ENCODE assay signal across 18 cellular contexts in genomic region chr7:29109815-29110385, GRCh38. TPM values are rescaled to one million over a fixed set of nuclear protein-coding genes. Genes with fewer than 3 reads are reported as not detected.
DNase-seq lines count a peak whose midpoint lies in the region; ATAC-seq and TF ChIP-seq lines count a peak whose summit lies in the region.
"Had no signal": no experiment of that assay in that cellular context is flagged by ENCODE, and none has a peak within 500 bp of the region (broad histone marks: within the 10 kb centered on the region; RNA-seq: fewer than 3 reads in every experiment).

No MANE protein-coding gene starts in this region.

- H3K9ac ChIP-seq in PC-3 (ENCODE audit: low read length) = no peak overlapping the region

- H3K9me3 ChIP-seq in PC-3 (ENCODE audit: low read length) (no peaks in the 10 kb centered on the region), thoracic aorta (no peaks in the 10 kb centered on the region), sigmoid colon (no peaks in the 10 kb centered on the region)
- H3K9me3 ChIP-seq: ovary had no signal

- no peaks in the 10 kb centered on the region for H3K27me3 ChIP-seq in PC-3 (ENCODE audit: low read length)
- H3K27me3 ChIP-seq in thoracic aorta (replicated peaks; ENCODE audit: insufficient read depth) = no peaks in the 10 kb centered on the region
- no peaks in the 10 kb centered on the region for H3K27me3 ChIP-seq in sigmoid colon
- H3K27me3 ChIP-seq: ovary had no signal

- H3K4me1 ChIP-seq in PC-3 (ENCODE audit: insufficient read depth, low read length) (peaks cover 34% of the 10 kb centered on the region), thoracic aorta (ENCODE audit: control insufficient read depth in 1 of 2, low read depth in 2 of 2) (no peaks in the 10 kb centered on the region), sigmoid colon (no peaks in the 10 kb centered on the region)

- TF ChIP-seq CTCF in PC-3 (conservative IDR thresholded peaks at IDR 0.05; ENCODE audit: low read depth, low read length) = no peak
- no peak for TF ChIP-seq CTCF in thoracic aorta (IDR thresholded peaks at IDR 0.05)
- no peak for TF ChIP-seq CTCF in sigmoid colon (IDR thresholded peaks at IDR 0.05)

- DNase-seq in SIG-M5 treated with dmso at 0.1 percent for 504 hours (lab: John Stamatoyannopoulos, UW; ENCODE audit: unreplicated experiment) (peak; percentile 52), SIG-M5 (lab: John Stamatoyannopoulos, UW) (no peak), PC-3 (peak; percentile 71), iPS-NIHi11 (ENCODE audit: low spot score) (peak; percentile 17), thoracic aorta (ENCODE audit: low spot score) (no peak), sigmoid colon (no peak), DMS53 (lab: John Stamatoyannopoulos, UW) (no peak)
- no peak for DNase-seq in activated naive CD4-positive, alpha-beta T cell treated with anti-CD3 and anti-CD28 coated beads, Interleukin-2, amount 50 U/mL, for 16 hours
- DNase-seq: activated CD4-positive, alpha-beta T cell treated with anti-CD3 and anti-CD28 coated beads for 48 hours; activated T-cell treated with anti-CD3 and anti-CD28 coated beads, Interleukin-2, amount 50 U/mL, for 4 hours; CD8-positive, alpha-beta memory T cell; central memory CD4-positive, alpha-beta T cell; endodermal cell; NCI-H1694; NCI-H510A; ovary; T-helper 9 cell had no signal

- TF ChIP-seq EP300 in sigmoid colon (IDR thresholded peaks at IDR 0.05) = no peak

- no peaks in the 10 kb centered on the region for H3K9me2 ChIP-seq in PC-3 (replicated peaks; ENCODE audit: low read length)

- POLR2A ChIA-PET in PC-3 (lab: Charles Lee; ENCODE audit: unreplicated experiment) = no interaction called here

- H3F3A ChIP-seq in PC-3 (ENCODE audit: low read length, unreplicated experiment) = no peaks in the 10 kb centered on the region

- H3K36me3 ChIP-seq in PC-3 (ENCODE audit: low read depth, low read length) (no peaks in the 10 kb centered on the region), thoracic aorta (no peaks in the 10 kb centered on the region), sigmoid colon (no peaks in the 10 kb centered on the region)
- H3K36me3 ChIP-seq: ovary had no signal

- TF ChIP-seq POLR2A in sigmoid colon (IDR thresholded peaks at IDR 0.05) = no peak

- intact Hi-C loops in PC-3 (cut with micrococcal nuclease) = loop anchor here (5.0 to 10.0 kb wide), 2 partner anchors 37 to 455 kb away; partner anchors contain the start of genes CPVL and PRR15
- intact Hi-C loops in sigmoid colon (cut with DNase I) = loop anchor here (5.0 to 10.0 kb wide), 2 partner anchors 155 to 297 kb away; partner anchors contain the start of gene TRIL

- ATAC-seq in PC-3 (no peak), thoracic aorta (ENCODE audit: insufficient number of reproducible peaks, low FRiP score, low read depth) (peak; percentile 15)
- ATAC-seq: activated T-cell treated with anti-CD3 and anti-CD28 coated beads, Interleukin-2, amount 50 U/mL, for 4 hours had no signal

- H3K4me2 ChIP-seq in PC-3 (ENCODE audit: low read length) = peak overlapping the region; percentile 20

- no TSS peak for BruUV-seq in PC-3 (replicated peaks; lab: Mats Ljungman, UMichigan)

- WGBS in sigmoid colon, 2 donors = 78 to 83% methylated on average over 2 of the region's 2 CpGs

- H2AFZ ChIP-seq in PC-3 (ENCODE audit: low read length) = no peak overlapping the region

- no peak overlapping the region for H3K4me3 ChIP-seq in PC-3 (ENCODE audit: low read length)
- no peak overlapping the region for H3K4me3 ChIP-seq in thoracic aorta
- H3K4me3 ChIP-seq in sigmoid colon = no peak overlapping the region
- H3K4me3 ChIP-seq: ovary had no signal

- H4K20me1 ChIP-seq in PC-3 (ENCODE audit: low read length) = no peaks in the 10 kb centered on the region

- H3K27ac ChIP-seq in PC-3 (ENCODE audit: low read length) (no peak overlapping the region), thoracic aorta (no peak overlapping the region), sigmoid colon (no peak overlapping the region)
- H3K27ac ChIP-seq: ovary had no signal

- CTCF ChIA-PET in PC-3 (lab: Charles Lee) = interaction anchor here (0.9 to 1.1 kb wide), 2 partner anchors 153 to 183 kb away, joined by 4 to 6 read pairs; no protein-coding TSS in a partner anchor

- no peaks in the 10 kb centered on the region for H3K79me2 ChIP-seq in PC-3 (ENCODE audit: low read length)

RNA-seq across cellular contexts. Expression of gene CPVL, which starts 36.4 kb away (rescaled TPM):
- total RNA-seq in PC-3 (2014; rRNA removed) (14.7 and 15.3 TPM in 2 replicates), thoracic aorta (10 to 100 TPM; 21.0 to 22.9 TPM), sigmoid colon (10 to 100 TPM in 3 of 4 donors, 1 to 10 TPM in 1; 6.6 to 23.7 (median 21.2) TPM)
- polyA plus RNA-seq in sigmoid colon = 10 to 100 TPM in 2 of 3 donors, 1 to 10 TPM in 1; 5.4 to 38.8 (median 15.5) TPM
- total RNA-seq: fibroblast of villous mesenchyme had no signal
- polyA plus RNA-seq: CD8-positive, alpha-beta memory T cell had no signal

Comparison
In these comparisons a context has a peak if more than half of its experiments do, and no peak if none do; other contexts are left out.
1. DNase-seq: peak in SIG-M5 treated with dmso at 0.1 percent for 504 hours (single experiment), PC-3 (single experiment) and iPS-NIHi11 (single experiment); none in SIG-M5 (single experiment), thoracic aorta (single experiment), activated naive CD4-positive, alpha-beta T cell treated with anti-CD3 and anti-CD28 coated beads, Interleukin-2, amount 50 U/mL, for 16 hours (single experiment), sigmoid colon (single experiment) and DMS53 (single experiment).